ENCODE assay signal across 22 cellular contexts in genomic region chr11:9874466-9874865, GRCh38.
DNase-seq lines count a peak whose midpoint lies in the region; ATAC-seq, FAIRE-seq and TF ChIP-seq lines count a peak whose summit lies in the region.
"Had no signal": no experiment of that assay in that cellular context is flagged by ENCODE, and none has a peak within 500 bp of the region (broad histone marks: within the 10 kb centered on the region; RNA-seq: fewer than 3 reads in every experiment).

No MANE protein-coding gene starts in this region.

- intact Hi-C loops in IMR-90 (cut with micrococcal nuclease): no loop called here
- intact Hi-C loops in Panc1 (cut with micrococcal nuclease; ENCODE audit: unreplicated experiment): no loop called here

- H2BK20ac ChIP-seq in IMR-90 (ENCODE audit: low read depth, low read length): no peak overlapping the region

- dilution Hi-C loops in IMR-90 (cut with HindIII; ENCODE audit: low sequenced_read_pairs, unreplicated experiment): no loop called here

- POLR2A ChIA-PET in IMR-90 (lab: Charles Lee; ENCODE audit: unreplicated experiment): no interaction called here
- POLR2A ChIA-PET in Panc1 (lab: Charles Lee): no interaction called here

- TF ChIP-seq CTCF in D721Med (IDR thresholded peaks at IDR 0.05; ENCODE audit: insufficient read depth, missing control alignments): no peak
- no peak for TF ChIP-seq CTCF in IMR-90 (conservative IDR thresholded peaks at IDR 0.05; ENCODE audit: low read depth, low read length)
- no peak for TF ChIP-seq CTCF in Panc1 (IDR thresholded peaks at IDR 0.05)
- no peak for TF ChIP-seq CTCF in nephron (IDR thresholded peaks at IDR 0.05; ENCODE audit: unreplicated experiment in 3 of 3)
- no peak for TF ChIP-seq CTCF in Peyer's patch (IDR thresholded peaks at IDR 0.05)

- BruUV-seq in IMR-90 (replicated peaks; lab: Mats Ljungman, UMichigan) (no TSS peak), Panc1 (replicated peaks; lab: Mats Ljungman, UMichigan) (no TSS peak)

- no peak overlapping the region for H2AK5ac ChIP-seq in IMR-90 (ENCODE audit: low read depth, low read length)

- peak overlapping the region; percentile 72; the same call in 1 of the 2 replicates for H3K18ac ChIP-seq in IMR-90 (ENCODE audit: low read depth, low read length)

- no peak overlapping the region for H3K4ac ChIP-seq in IMR-90 (ENCODE audit: low read depth, low read length)

- no peak overlapping the region for H3K9ac ChIP-seq in IMR-90 (ENCODE audit: low read depth, low read length)
- H3K9ac ChIP-seq: BLaER1, GM23248 had no signal

- no peak for TF ChIP-seq RAD21 in IMR-90 (IDR thresholded peaks at IDR 0.05; ENCODE audit: low read length)

- H2BK120ac ChIP-seq in IMR-90 (ENCODE audit: low read depth, low read length): no peak overlapping the region

- DNase-seq in D721Med (ENCODE audit: insufficient read length, low spot score): no peak
- DNase-seq in IMR-90: no peak
- DNase-seq in Panc1 (ENCODE audit: low read depth, low spot score): no peak
- no peak for DNase-seq in stimulated activated naive CD8-positive, alpha-beta T cell treated with anti-CD3 and anti-CD28 coated beads, Interleukin-15, Interleukin-2, amounts not matched to agents 100 U/mL and 50 U/mL, for 24 hours
- DNase-seq in Peyer's patch: no peak
- DNase-seq: CD4-positive, CD25-positive, alpha-beta regulatory T cell; GM23248; MV-4-11; NCI-H1105; NCI-H1436 treated with DMSO at 0.1 percent for 48 hours; NCI-H187 treated with DMSO at 0.1 percent for 48 hours; NCI-H2171 treated with DMSO at 0.1 percent for 48 hours; NCI-H446; NCI-H526; SIG-M5 had no signal

- TF ChIP-seq POLR2A in IMR-90 (IDR thresholded peaks at IDR 0.05; ENCODE audit: low read depth, low read length) (no peak), Peyer's patch (IDR thresholded peaks at IDR 0.05) (no peak)

- H3K79me1 ChIP-seq in IMR-90 (ENCODE audit: low read depth in 1 of 2, low read length in 2 of 2): peaks cover 0 to 5% of the 10 kb centered on the region in 2 experiments; a peak in 1 of 4 replicates

- no peak overlapping the region for H3K23ac ChIP-seq in IMR-90 (ENCODE audit: low read depth, low read length)

- no peak overlapping the region for H2AK9ac ChIP-seq in IMR-90 (replicated peaks; ENCODE audit: low read depth, low read length, poor library complexity)

- H4K5ac ChIP-seq in IMR-90 (ENCODE audit: low read depth, low read length): peak overlapping the region; percentile 63; the same call in 1 of the 2 replicates

- peaks cover 5% of the 10 kb centered on the region for H3K4me1 ChIP-seq in IMR-90 (ENCODE audit: control insufficient read depth, insufficient read depth, low read length)
- peaks cover 14% of the 10 kb centered on the region for H3K4me1 ChIP-seq in Panc1 (ENCODE audit: control insufficient read depth, insufficient read depth, low read length)
- no peaks in the 10 kb centered on the region for H3K4me1 ChIP-seq in Peyer's patch
- H3K4me1 ChIP-seq: BLaER1 had no signal

- H3K4me3 ChIP-seq in IMR-90 (ENCODE audit: insufficient read depth, low read depth, low read length) (no peak overlapping the region), Panc1 (ENCODE audit: low read depth in 2 of 2, low read length in 2 of 2) (no peak overlapping the region), Peyer's patch (no peak overlapping the region)
- H3K4me3 ChIP-seq: BLaER1, GM23248, HAP-1, SK-N-MC had no signal

- no peak overlapping the region for H4K91ac ChIP-seq in IMR-90 (ENCODE audit: insufficient read depth, low read depth, low read length)

- H2BK5ac ChIP-seq in IMR-90 (ENCODE audit: low read depth, low read length, poor library complexity, severe bottlenecking): no peak overlapping the region

- peak; percentile 21 for FAIRE-seq in D721Med (lab: Jason Lieb, UNC)
- FAIRE-seq: RCC 7860 had no signal

- no peaks in the 10 kb centered on the region for H4K20me1 ChIP-seq in IMR-90 (ENCODE audit: insufficient read depth, low read length)
- H4K20me1 ChIP-seq: BLaER1 had no signal

- H3K36me3 Mint-ChIP-seq in nephron (ENCODE audit: low read depth): peaks cover 50% of the 10 kb centered on the region
- H3K36me3 Mint-ChIP-seq: CD4-positive, CD25-positive, alpha-beta regulatory T cell had no signal

- CTCF ChIA-PET in IMR-90 (lab: Yijun Ruan, JAX): no interaction called here
- CTCF ChIA-PET in Panc1 (lab: Charles Lee): no interaction called here

- no peak overlapping the region for H2BK15ac ChIP-seq in IMR-90 (ENCODE audit: low read depth, low read length)

- peaks cover 4% of the 10 kb centered on the region; the same call in 1 of the 2 replicates for H3K9me3 ChIP-seq in IMR-90 (ENCODE audit: control insufficient read depth, insufficient read depth, low read length)
- H3K9me3 ChIP-seq in Panc1 (ENCODE audit: control insufficient read depth, insufficient read depth, low read depth, low read length): peaks cover 2% of the 10 kb centered on the region; the same call in 1 of the 2 replicates
- peaks cover 0 to 4% (median 0%) of the 10 kb centered on the region in 4 donors for H3K9me3 ChIP-seq in Peyer's patch
- H3K9me3 ChIP-seq: HAP-1 had no signal

- no peak overlapping the region for H4K8ac ChIP-seq in IMR-90 (ENCODE audit: low read depth in 2 of 2, low read length in 2 of 2)

- H3K14ac ChIP-seq in IMR-90 (replicated peaks; ENCODE audit: low read depth, low read length): no peak overlapping the region

- ATAC-seq in IMR-90 (ENCODE audit: low read depth) (no peak), Panc1 (no peak), HG03520 (IDR thresholded peaks at IDR 0.05; ENCODE audit: unreplicated experiment) (no peak)
- ATAC-seq in stimulated activated naive CD8-positive, alpha-beta T cell treated with anti-CD3 and anti-CD28 coated beads, Interleukin-15, Interleukin-2, amounts not matched to agents 100 U/mL and 50 U/mL, for 24 hours: no peak

- H3K27ac ChIP-seq in IMR-90 (ENCODE audit: insufficient read depth, low read length) (no peak overlapping the region), Panc1 (ENCODE audit: low read length) (peak overlapping the region; percentile 69; the same call in 1 of the 2 replicates), Peyer's patch (no peak overlapping the region)
- H3K27ac ChIP-seq: BLaER1, GM23248, HL-60, SK-N-MC had no signal

- H3K36me3 ChIP-seq in IMR-90 (ENCODE audit: control insufficient read depth, insufficient read depth, low read length) (no peaks in the 10 kb centered on the region; the same call in 1 of the 2 replicates), Panc1 (ENCODE audit: control insufficient read depth, insufficient read depth, low read length) (no peaks in the 10 kb centered on the region), Peyer's patch (no peaks in the 10 kb centered on the region)
- H3K36me3 ChIP-seq: BLaER1, HAP-1 had no signal

- peaks cover 30% of the 10 kb centered on the region for H3K4me1 Mint-ChIP-seq in nephron

- no peak overlapping the region for H2AFZ ChIP-seq in IMR-90 (replicated peaks; ENCODE audit: low read length, poor library complexity)
- H2AFZ ChIP-seq: GM23248 had no signal

- H3K4me2 ChIP-seq in IMR-90 (ENCODE audit: low read depth, low read length): no peak overlapping the region
- H3K4me2 ChIP-seq: BLaER1 had no signal

- H3K9me1 ChIP-seq in IMR-90 (ENCODE audit: insufficient read depth, low read length): no peaks in the 10 kb centered on the region

- H3K4me3 Mint-ChIP-seq in nephron: no peak overlapping the region
- H3K4me3 Mint-ChIP-seq: CD4-positive, CD25-positive, alpha-beta regulatory T cell had no signal

- in situ Hi-C loops in IMR-90 (cut with MboI; ENCODE audit: low sequenced_read_pairs): no loop called here
- in situ Hi-C loops in Panc1 (cut with HindIII; ENCODE audit: low pct_unique_long_range_greater_than_20kb, low sequenced_read_pairs): loop anchor here (25.0 kb wide), 1 partner anchor 438 kb away; the partner anchor contains the start of gene ADM

- no peak overlapping the region for H3K56ac ChIP-seq in IMR-90 (ENCODE audit: extremely low read depth, insufficient read depth, low read length)

- H3K9me3 Mint-ChIP-seq in nephron: peaks cover 26% of the 10 kb centered on the region

- H3K27me3 ChIP-seq in IMR-90 (ENCODE audit: control insufficient read depth, insufficient read depth, low read length) (no peaks in the 10 kb centered on the region), Panc1 (ENCODE audit: control insufficient read depth, insufficient read depth, low read length) (no peaks in the 10 kb centered on the region), Peyer's patch (no peaks in the 10 kb centered on the region)
- H3K27me3 ChIP-seq: BLaER1 had no signal

- peak overlapping the region; percentile 83 to 93 (median 88) for H3K27ac Mint-ChIP-seq in nephron

- no peaks in the 10 kb centered on the region for H3K27me3 Mint-ChIP-seq in nephron (ENCODE audit: low read depth)

TF ChIP-seq in IMR-90, 13 proteins besides CTCF, POLR2A, EP300 and RAD21:
- no peak for TF ChIP-seq CEBPB (IDR thresholded peaks at IDR 0.05; ENCODE audit: low read depth, low read length)
- TF ChIP-seq RCOR1 (IDR thresholded peaks at IDR 0.05; ENCODE audit: insufficient replicate concordance, low read length): no peak
- no peak for TF ChIP-seq MAFK (IDR thresholded peaks at IDR 0.05; ENCODE audit: low read depth, low read length)
- TF ChIP-seq SMC3 (IDR thresholded peaks at IDR 0.05; ENCODE audit: low read depth, low read length): no peak
- no peak for TF ChIP-seq FOS (IDR thresholded peaks at IDR 0.05; ENCODE audit: low read depth, low read length)
- no peak for TF ChIP-seq CHD1 (IDR thresholded peaks at IDR 0.05; ENCODE audit: low read depth, low read length)
- TF ChIP-seq, protein P1, sequence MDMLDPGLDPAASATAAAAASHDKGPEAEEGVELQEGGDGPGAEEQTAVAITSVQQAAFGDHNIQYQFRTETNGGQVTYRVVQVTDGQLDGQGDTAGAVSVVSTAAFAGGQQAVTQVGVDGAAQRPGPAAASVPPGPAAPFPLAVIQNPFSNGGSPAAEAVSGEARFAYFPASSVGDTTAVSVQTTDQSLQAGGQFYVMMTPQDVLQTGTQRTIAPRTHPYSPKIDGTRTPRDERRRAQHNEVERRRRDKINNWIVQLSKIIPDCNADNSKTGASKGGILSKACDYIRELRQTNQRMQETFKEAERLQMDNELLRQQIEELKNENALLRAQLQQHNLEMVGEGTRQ (IDR thresholded peaks at IDR 0.05; ENCODE audit: low read depth, low read length): no peak
TF ChIP-seq in IMR-90: peak in this region for 0.
